In genomic region chr16:89687092-89687940, GRCh38 we compare ENCODE assay signal across 8 cellular contexts. TPM values are rescaled to one million over a fixed set of nuclear protein-coding genes. Genes with fewer than 3 reads are reported as not detected.
DNase-seq lines count a peak whose midpoint lies in the region; ATAC-seq and TF ChIP-seq lines count a peak whose summit lies in the region.

No MANE protein-coding gene starts in this region.

- POLR2A ChIA-PET in HEK293T (lab: Yijun Ruan, JAX) (interaction anchor here (1.0 to 2.5 kb wide), 7 partner anchors 8 to 30 kb away, joined by 3 to 16 read pairs (median 6); no protein-coding TSS in a partner anchor), MCF 10A (lab: Yijun Ruan, JAX) (interaction anchor here (0.6 to 2.5 kb wide), 11 partner anchors 10 to 189 kb away, joined by 3 to 24 read pairs (median 9); partner anchors contain the start of genes CHMP1A, SPATA2L, SPATA33 and VPS9D1)

- peaks cover 4% of the 10 kb centered on the region for H3K79me2 ChIP-seq in MM.1S (ENCODE audit: low read length)

- no peak for DNase-seq in activated naive CD4-positive, alpha-beta T cell (lab: John Stamatoyannopoulos, UW)
- DNase-seq in HEK293T (ENCODE audit: extremely low spot score): no peak
- peak; percentile 45 for DNase-seq in MM.1S
- DNase-seq in MCF 10A (ENCODE audit: unreplicated experiment): peak; percentile 20
- DNase-seq in left colon: peak; percentile 87 to 89
- DNase-seq in ureter (ENCODE audit: low spot score): no peak

- H3K9ac ChIP-seq in MM.1S (ENCODE audit: low read length) (peak overlapping the region; percentile 83), subcutaneous abdominal adipose tissue (ENCODE audit: low read length in 5 of 5) (peak overlapping the region; percentile 48 to 92 (median 78))

- peaks cover 12% of the 10 kb centered on the region for H3K4me1 Mint-ChIP-seq in activated naive CD4-positive, alpha-beta T cell treated with anti-CD3 and anti-CD28 coated beads, Interleukin-2, amount 50 U/mL, for 24 hours
- peaks cover 6% of the 10 kb centered on the region for H3K4me1 Mint-ChIP-seq in MCF 10A (ENCODE audit: insufficient read depth, unreplicated experiment)

- H3K27ac ChIP-seq in MM.1S (ENCODE audit: low read length) (peak overlapping the region; percentile 72), subcutaneous abdominal adipose tissue (ENCODE audit: low read depth, low read length) (peak overlapping the region; percentile 76)

- no peaks in the 10 kb centered on the region for H3F3A ChIP-seq in MM.1S (ENCODE audit: insufficient read depth, low read length)

- no peaks in the 10 kb centered on the region for H4K20me1 ChIP-seq in MM.1S (ENCODE audit: insufficient read depth, low read length)

- no peaks in the 10 kb centered on the region for H3K9me3 ChIP-seq in MM.1S (replicated peaks; ENCODE audit: insufficient read depth, low read length)
- H3K9me3 ChIP-seq in subcutaneous abdominal adipose tissue (ENCODE audit: control insufficient read depth in 5 of 5, low read length in 5 of 5): peaks cover 0 to 5% (median 0%) of the 10 kb centered on the region in 5 donors

- CTCF ChIA-PET in HEK293T (lab: Yijun Ruan, JAX) (interaction anchor here (1.1 kb wide), 1 partner anchor 19 kb away, joined by 4 read pairs; no protein-coding TSS in a partner anchor), MCF 10A (lab: Yijun Ruan, JAX) (interaction anchor here (0.6 kb wide), 1 partner anchor 82 kb away, joined by 3 read pairs; no protein-coding TSS in a partner anchor)

- H3K27me3 Mint-ChIP-seq in activated naive CD4-positive, alpha-beta T cell treated with anti-CD3 and anti-CD28 coated beads, Interleukin-2, amount 50 U/mL, for 24 hours: no peaks in the 10 kb centered on the region
- no peaks in the 10 kb centered on the region for H3K27me3 Mint-ChIP-seq in MCF 10A (ENCODE audit: insufficient read depth, unreplicated experiment)

- H3K4me3 Mint-ChIP-seq in activated naive CD4-positive, alpha-beta T cell treated with anti-CD3 and anti-CD28 coated beads, Interleukin-2, amount 50 U/mL, for 24 hours: peak overlapping the region; percentile 95
- H3K4me3 Mint-ChIP-seq in MCF 10A (ENCODE audit: unreplicated experiment): peak overlapping the region; percentile 88

- peak overlapping the region; percentile 75 for H3K4me3 ChIP-seq in MM.1S (ENCODE audit: low read length)
- H3K4me3 ChIP-seq in subcutaneous abdominal adipose tissue (ENCODE audit: low read depth in 1 of 5, low read length in 5 of 5): peak overlapping the region; percentile 80 to 90 (median 87)

- peak overlapping the region; percentile 68 for H3K4me2 ChIP-seq in MM.1S (ENCODE audit: low read depth, low read length)

- peak overlapping the region; percentile 87 for H3K27ac Mint-ChIP-seq in activated naive CD4-positive, alpha-beta T cell treated with anti-CD3 and anti-CD28 coated beads, Interleukin-2, amount 50 U/mL, for 24 hours
- peak overlapping the region; percentile 87 for H3K27ac Mint-ChIP-seq in MCF 10A (ENCODE audit: low read depth, unreplicated experiment)

- H2AFZ ChIP-seq in MM.1S (ENCODE audit: low read length): 0 out of 2 replicates have a peak overlapping the region, but pooled peaks have one; percentile 31

- intact Hi-C loops in MCF 10A (cut with micrococcal nuclease) (no loop called here), left colon (cut with DNase I, micrococcal nuclease) (no loop called here)

- no peaks in the 10 kb centered on the region for H3K9me2 ChIP-seq in MM.1S (replicated peaks; ENCODE audit: insufficient read depth, low read length)

- H3K27me3 ChIP-seq in MM.1S (replicated peaks; ENCODE audit: insufficient read depth, low read length) (no peaks in the 10 kb centered on the region), subcutaneous abdominal adipose tissue (ENCODE audit: control insufficient read depth in 5 of 5, insufficient read depth in 4 of 5, low read length in 5 of 5) (no peaks in the 10 kb centered on the region)

- H3K4me1 ChIP-seq in MM.1S (ENCODE audit: low read length) (no peaks in the 10 kb centered on the region), subcutaneous abdominal adipose tissue (ENCODE audit: control insufficient read depth in 5 of 5, insufficient read depth in 5 of 5, low read length in 5 of 5) (peaks cover 0 to 13% (median 10%) of the 10 kb centered on the region in 5 donors)

- BruUV-seq in MCF 10A (replicated peaks; lab: Mats Ljungman, UMichigan): TSS peak; percentile 55

- H3K36me3 ChIP-seq in MM.1S (replicated peaks; ENCODE audit: insufficient read depth, low read length) (no peaks in the 10 kb centered on the region), subcutaneous abdominal adipose tissue (ENCODE audit: control insufficient read depth in 5 of 5, insufficient read depth in 5 of 5, low read length in 5 of 5) (peaks cover 0 to 26% (median 19%) of the 10 kb centered on the region in 5 donors)

- TF ChIP-seq CTCF in MM.1S (IDR thresholded peaks at IDR 0.05; ENCODE audit: low read length) (no peak), MCF 10A (IDR thresholded peaks at IDR 0.05; ENCODE audit: unreplicated experiment) (no peak)

- ATAC-seq in left colon: peak; percentile 91

- H3K9me3 Mint-ChIP-seq in activated naive CD4-positive, alpha-beta T cell treated with anti-CD3 and anti-CD28 coated beads, Interleukin-2, amount 50 U/mL, for 24 hours: no peaks in the 10 kb centered on the region
- no peaks in the 10 kb centered on the region for H3K9me3 Mint-ChIP-seq in MCF 10A (ENCODE audit: unreplicated experiment)

- H3K36me3 Mint-ChIP-seq in activated naive CD4-positive, alpha-beta T cell treated with anti-CD3 and anti-CD28 coated beads, Interleukin-2, amount 50 U/mL, for 24 hours: peaks cover 8% of the 10 kb centered on the region
- H3K36me3 Mint-ChIP-seq in MCF 10A (ENCODE audit: insufficient read depth, unreplicated experiment): peaks cover 27% of the 10 kb centered on the region

TF ChIP-seq in HEK293T, 16 proteins besides CTCF, POLR2A, EP300 and RAD21:
- TF ChIP-seq HDGF (IDR thresholded peaks at IDR 0.05; ENCODE audit: borderline replicate concordance): no peak
- TF ChIP-seq BHLHE40 (IDR thresholded peaks at IDR 0.05; ENCODE audit: borderline replicate concordance): no peak
- TF ChIP-seq L3MBTL2 (conservative IDR thresholded peaks at IDR 0.05): peak; percentile 67; the same call in 1 of the 2 replicates
- TF ChIP-seq, protein P1, sequence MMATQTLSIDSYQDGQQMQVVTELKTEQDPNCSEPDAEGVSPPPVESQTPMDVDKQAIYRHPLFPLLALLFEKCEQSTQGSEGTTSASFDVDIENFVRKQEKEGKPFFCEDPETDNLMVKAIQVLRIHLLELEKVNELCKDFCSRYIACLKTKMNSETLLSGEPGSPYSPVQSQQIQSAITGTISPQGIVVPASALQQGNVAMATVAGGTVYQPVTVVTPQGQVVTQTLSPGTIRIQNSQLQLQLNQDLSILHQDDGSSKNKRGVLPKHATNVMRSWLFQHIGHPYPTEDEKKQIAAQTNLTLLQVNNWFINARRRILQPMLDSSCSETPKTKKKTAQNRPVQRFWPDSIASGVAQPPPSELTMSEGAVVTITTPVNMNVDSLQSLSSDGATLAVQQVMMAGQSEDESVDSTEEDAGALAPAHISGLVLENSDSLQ (IDR thresholded peaks at IDR 0.05): peak; percentile 56

RNA-seq across cellular contexts. Expression of gene CDK10, which starts 0.8 kb away (rescaled TPM):
- total RNA-seq in MCF 10A (2022) (73.0 and 83.4 TPM in 2 replicates), left colon (10 to 100 TPM; 86.1 to 92.7 TPM), ureter (89.8 TPM)

RNA-seq across cellular contexts. Expression of gene SPATA2L, which starts 14.2 kb away (rescaled TPM):
- total RNA-seq in MCF 10A (2022) (12.1 and 12.5 TPM in 2 replicates), left colon (10 to 100 TPM; 16.3 to 27.9 TPM), ureter (7.7 TPM)

RNA-seq across cellular contexts. Expression of gene SPATA33, which starts 29.7 kb away (rescaled TPM):
- total RNA-seq in MCF 10A (2022) (7.2 and 9.5 TPM in 2 replicates), left colon (1 to 10 TPM; 7.1 to 9.1 TPM), ureter (7.4 TPM)

RNA-seq across cellular contexts. Expression of gene CHMP1A, which starts 29.8 kb away (rescaled TPM):
- total RNA-seq in MCF 10A (2022) (59.7 and 62.4 TPM in 2 replicates), left colon (100 to 1,000 TPM; 154 to 157 TPM), ureter (84.7 TPM)

RNA-seq across cellular contexts. Expression of gene VPS9D1, which starts 33.4 kb away (rescaled TPM):
- 12.0 and 13.2 TPM in 2 replicates for total RNA-seq in MCF 10A (2022)
- total RNA-seq in left colon: 10 to 100 TPM; 19.6 to 23.2 TPM
- 17.7 TPM for total RNA-seq in ureter

Comparison
In these comparisons a context has a peak if more than half of its experiments do, and no peak if none do; other contexts are left out.
1. DNase-seq: peak in MM.1S (single experiment), MCF 10A (single experiment) and left colon (2 of 2); none in activated naive CD4-positive, alpha-beta T cell (0 of 4), HEK293T (single experiment) and ureter (single experiment).